ENCODE assay signal across 8 cellular contexts in genomic region chr3:66428733-66429132, GRCh38.
DNase-seq lines count a peak whose midpoint lies in the region; ATAC-seq and TF ChIP-seq lines count a peak whose summit lies in the region.

No MANE protein-coding gene starts in this region.

- POLR2A ChIA-PET in activated CD4-positive, alpha-beta memory T cell treated with anti-CD3 and anti-CD28 coated beads, Interleukin-2, amount 10 ng/mL, durations not matched to agents 7 days and 5 days (lab: Charles Lee): no interaction called here

- no peaks in the 10 kb centered on the region for H3K36me3 ChIP-seq in body of pancreas (replicated peaks in 1 of 2; ENCODE audit: insufficient read depth in 1 of 2, low read depth in 2 of 2)
- no peaks in the 10 kb centered on the region for H3K36me3 ChIP-seq in kidney epithelial cell (ENCODE audit: control insufficient read depth, insufficient read depth, low read length)
- H3K36me3 ChIP-seq in thyroid gland: no peaks in the 10 kb centered on the region

- peak in 2 of 3 donors; percentile 30 to 35 for TF ChIP-seq POLR2A in body of pancreas (IDR thresholded peaks at IDR 0.05)
- TF ChIP-seq POLR2A in thyroid gland (IDR thresholded peaks at IDR 0.05): peak in 1 of 2 donors; percentile 31

- ATAC-seq in body of pancreas (peak; percentile 86), HG02852 (IDR thresholded peaks at IDR 0.05; ENCODE audit: unreplicated experiment) (no peak), HG03280 (IDR thresholded peaks at IDR 0.05; ENCODE audit: unreplicated experiment) (no peak)

- peaks cover 30% of the 10 kb centered on the region for H3K36me3 Mint-ChIP-seq in activated CD4-positive, alpha-beta memory T cell treated with anti-CD3 and anti-CD28 coated beads, Interleukin-2, amount 10 ng/mL, durations not matched to agents 7 days and 5 days (ENCODE audit: low read depth)

- H3K4me1 ChIP-seq in body of pancreas: peaks cover 100% of the 10 kb centered on the region
- peaks cover 39 to 66% of the 10 kb centered on the region in 2 donors for H3K4me1 ChIP-seq in thyroid gland

- no peak overlapping the region for H3K27ac Mint-ChIP-seq in activated CD4-positive, alpha-beta memory T cell treated with anti-CD3 and anti-CD28 coated beads, Interleukin-2, amount 10 ng/mL, durations not matched to agents 7 days and 5 days

- H3K4me1 Mint-ChIP-seq in activated CD4-positive, alpha-beta memory T cell treated with anti-CD3 and anti-CD28 coated beads, Interleukin-2, amount 10 ng/mL, durations not matched to agents 7 days and 5 days: peaks cover 10% of the 10 kb centered on the region

- H3K4me3 ChIP-seq in body of pancreas (no peak overlapping the region), kidney epithelial cell (ENCODE audit: low read depth, low read length) (no peak overlapping the region), thyroid gland (replicated peaks in 1 of 3) (no peak overlapping the region)

- DNase-seq in AG20443 (ENCODE audit: low spot score) (peak; percentile 89), NCI-H1694 treated with DMSO at 0.1 percent for 48 hours (lab: John Stamatoyannopoulos, UW) (peak; percentile 60), body of pancreas (peak; percentile 89 to 95 (median 92)), kidney epithelial cell (ENCODE audit: low read depth) (peak; percentile 95), thyroid gland (peak; percentile 80 to 90)
- no peak for DNase-seq in activated CD4-positive, alpha-beta memory T cell treated with anti-CD3 and anti-CD28 coated beads, Interleukin-2, amount 10 ng/mL, durations not matched to agents 7 days and 5 days

- H3K9me3 Mint-ChIP-seq in activated CD4-positive, alpha-beta memory T cell treated with anti-CD3 and anti-CD28 coated beads, Interleukin-2, amount 10 ng/mL, durations not matched to agents 7 days and 5 days: peaks cover 6% of the 10 kb centered on the region

- no peaks in the 10 kb centered on the region for H3K27me3 Mint-ChIP-seq in activated CD4-positive, alpha-beta memory T cell treated with anti-CD3 and anti-CD28 coated beads, Interleukin-2, amount 10 ng/mL, durations not matched to agents 7 days and 5 days

- 10 to 18% methylated on average over 5 of the region's 5 CpGs for WGBS in body of pancreas, 2 donors
- 11 to 18% methylated on average over 5 of the region's 5 CpGs for WGBS in thyroid gland, 2 donors

- CTCF ChIA-PET in activated CD4-positive, alpha-beta memory T cell treated with anti-CD3 and anti-CD28 coated beads, Interleukin-2, amount 10 ng/mL, durations not matched to agents 7 days and 5 days (lab: Charles Lee): no interaction called here

- peak overlapping the region; percentile 74 to 85 (median 77) for H3K27ac ChIP-seq in body of pancreas
- H3K27ac ChIP-seq in thyroid gland: peak overlapping the region; percentile 66 to 76 (median 74)

- H3K27me3 ChIP-seq in body of pancreas: no peaks in the 10 kb centered on the region
- H3K27me3 ChIP-seq in kidney epithelial cell (ENCODE audit: control insufficient read depth, insufficient read depth, low read length): no peaks in the 10 kb centered on the region
- no peaks in the 10 kb centered on the region for H3K27me3 ChIP-seq in thyroid gland

- intact Hi-C loops in body of pancreas (cut with DNase I): no loop called here
- intact Hi-C loops in thyroid gland (cut with DNase I): no loop called here

- no peaks in the 10 kb centered on the region for H3K9me3 ChIP-seq in body of pancreas
- H3K9me3 ChIP-seq in thyroid gland: no peaks in the 10 kb centered on the region

- TF ChIP-seq CTCF in body of pancreas (IDR thresholded peaks at IDR 0.05): peak in 1 of 7 experiments; percentile 12
- no peak for TF ChIP-seq CTCF in kidney epithelial cell (IDR thresholded peaks at IDR 0.05; ENCODE audit: insufficient read depth, low read length, poor library complexity, severe bottlenecking)
- TF ChIP-seq CTCF in thyroid gland (IDR thresholded peaks at IDR 0.05): no peak

- no peak overlapping the region for H3K4me3 Mint-ChIP-seq in activated CD4-positive, alpha-beta memory T cell treated with anti-CD3 and anti-CD28 coated beads, Interleukin-2, amount 10 ng/mL, durations not matched to agents 7 days and 5 days
